Comparison of ENCODE assay signal across 8 cellular contexts in genomic region chrX:23783569-23784486, GRCh38. TPM values are rescaled to one million over a fixed set of nuclear protein-coding genes. Genes with fewer than 3 reads are reported as not detected.
DNase-seq lines count a peak whose midpoint lies in the region; ATAC-seq and TF ChIP-seq lines count a peak whose summit lies in the region.

No MANE protein-coding gene starts in this region.

- peak; percentile 10 for DNase-seq in DND-41
- no peak for DNase-seq in occipital lobe (lab: John Stamatoyannopoulos, UW)
- DNase-seq in D341Med (ENCODE audit: low spot score) = no peak
- DNase-seq in NCI-H2107 treated with DMSO at 0.1 percent for 48 hours (lab: John Stamatoyannopoulos, UW; ENCODE audit: unreplicated experiment) = no peak

- H3K4me1 ChIP-seq in DND-41 (ENCODE audit: insufficient read depth, low read length) (peaks cover 30% of the 10 kb centered on the region), OCI-LY1 (ENCODE audit: insufficient read depth, low read length, severe bottlenecking) (peaks cover 36% of the 10 kb centered on the region), mononuclear cell (ENCODE audit: insufficient read depth, low read length) (peaks cover 35% of the 10 kb centered on the region)

- TF ChIP-seq CTCF in DND-41 (IDR thresholded peaks at IDR 0.05; ENCODE audit: borderline replicate concordance, extremely low read depth, low read length, poor library complexity, severe bottlenecking) (no peak), OCI-LY1 (IDR thresholded peaks at IDR 0.05; ENCODE audit: low read length) (no peak)

- ATAC-seq in DND-41 (ENCODE audit: insufficient read depth, low read depth) (no peak), HG02798 (IDR thresholded peaks at IDR 0.05; ENCODE audit: poor library complexity, unreplicated experiment) (no peak)

- peak overlapping the region; percentile 81 for H2AFZ ChIP-seq in DND-41 (ENCODE audit: low read depth, low read length)
- H2AFZ ChIP-seq in OCI-LY1 (ENCODE audit: low read length) = no peak overlapping the region

- H4K20me1 ChIP-seq in DND-41 (ENCODE audit: insufficient read depth, low read length) = no peaks in the 10 kb centered on the region
- no peaks in the 10 kb centered on the region for H4K20me1 ChIP-seq in OCI-LY1 (ENCODE audit: insufficient read depth, low read length)

- H3K79me2 ChIP-seq in DND-41 (ENCODE audit: insufficient read depth, low read length) (peaks cover 10% of the 10 kb centered on the region), OCI-LY1 (ENCODE audit: insufficient read depth, low read length) (no peaks in the 10 kb centered on the region)

- no peaks in the 10 kb centered on the region for H3K27me3 ChIP-seq in DND-41 (ENCODE audit: insufficient read depth, low read length, poor library complexity)
- no peaks in the 10 kb centered on the region for H3K27me3 ChIP-seq in OCI-LY1 (ENCODE audit: insufficient read depth, low read length)
- no peaks in the 10 kb centered on the region for H3K27me3 ChIP-seq in mononuclear cell (ENCODE audit: insufficient read depth, low read length)

- H3K27ac ChIP-seq in DND-41 (ENCODE audit: low read length) (peak overlapping the region; percentile 66; the same call in 1 of the 2 replicates), OCI-LY1 (ENCODE audit: low read depth, low read length, poor library complexity, severe bottlenecking) (peak overlapping the region; percentile 85), cingulate gyrus (ENCODE audit: low read depth, low read length) (peak overlapping the region; percentile 88)

- H3F3A ChIP-seq in OCI-LY1 (ENCODE audit: insufficient read depth, low read length) = no peaks in the 10 kb centered on the region

- H3K4me3 ChIP-seq in DND-41 (ENCODE audit: low read depth in 1 of 2, low read length in 2 of 2) = peak overlapping the region; percentile 64 to 94; a peak in 3 of 4 replicates
- H3K4me3 ChIP-seq in OCI-LY1 (ENCODE audit: low read depth, low read length, poor library complexity, severe bottlenecking) = peak overlapping the region; percentile 98
- H3K4me3 ChIP-seq in mononuclear cell (ENCODE audit: low read length) = peak overlapping the region; percentile 95

- H3K4me2 ChIP-seq in DND-41 (ENCODE audit: insufficient read depth, low read length) (peak overlapping the region; percentile 93), OCI-LY1 (ENCODE audit: low read length) (peak overlapping the region; percentile 66)

- H3K36me3 ChIP-seq in DND-41 (ENCODE audit: insufficient read depth, low read length) = peaks cover 10% of the 10 kb centered on the region
- peaks cover 30% of the 10 kb centered on the region for H3K36me3 ChIP-seq in OCI-LY1 (ENCODE audit: insufficient read depth, low read length)

- peak overlapping the region; percentile 75 for H3K9ac ChIP-seq in DND-41 (ENCODE audit: low read depth, low read length)
- peak overlapping the region; percentile 95 for H3K9ac ChIP-seq in OCI-LY1 (ENCODE audit: low read length)

- no peaks in the 10 kb centered on the region for H3K9me3 ChIP-seq in DND-41 (ENCODE audit: insufficient read depth, low read length, severe bottlenecking)
- no peaks in the 10 kb centered on the region for H3K9me3 ChIP-seq in OCI-LY1 (ENCODE audit: low read length)
- H3K9me3 ChIP-seq in mononuclear cell (ENCODE audit: low read depth, low read length) = no peaks in the 10 kb centered on the region

- H3K9me2 ChIP-seq in OCI-LY1 (ENCODE audit: low read depth, low read length) = no peaks in the 10 kb centered on the region

RNA-seq across cellular contexts. Expression of gene SAT1, which starts 0.9 kb away (rescaled TPM):
- 1,656 TPM for total RNA-seq in mononuclear cell
- total RNA-seq in occipital lobe = 58.3 TPM

RNA-seq across cellular contexts. Expression of gene ACOT9, which starts 40.8 kb away (rescaled TPM):
- total RNA-seq in mononuclear cell (23.4 TPM), occipital lobe (19.5 TPM)

Comparison
In these comparisons a context has a peak if more than half of its experiments do, and no peak if none do; other contexts are left out.
1. RNA of gene SAT1, which starts 0.9 kb away (total RNA-seq): 1,656 TPM in mononuclear cell (single experiment); 58.3 TPM in occipital lobe (single experiment); every median in the first group is over 10 times any median in the second.
2. Peak in every context shown above with its lines, with median percentiles within 50 percentile points of each other: H3K27ac ChIP-seq and H3K4me3 ChIP-seq.